1 cellular context compared by ENCODE assay signal in the genomic region with DNA sequence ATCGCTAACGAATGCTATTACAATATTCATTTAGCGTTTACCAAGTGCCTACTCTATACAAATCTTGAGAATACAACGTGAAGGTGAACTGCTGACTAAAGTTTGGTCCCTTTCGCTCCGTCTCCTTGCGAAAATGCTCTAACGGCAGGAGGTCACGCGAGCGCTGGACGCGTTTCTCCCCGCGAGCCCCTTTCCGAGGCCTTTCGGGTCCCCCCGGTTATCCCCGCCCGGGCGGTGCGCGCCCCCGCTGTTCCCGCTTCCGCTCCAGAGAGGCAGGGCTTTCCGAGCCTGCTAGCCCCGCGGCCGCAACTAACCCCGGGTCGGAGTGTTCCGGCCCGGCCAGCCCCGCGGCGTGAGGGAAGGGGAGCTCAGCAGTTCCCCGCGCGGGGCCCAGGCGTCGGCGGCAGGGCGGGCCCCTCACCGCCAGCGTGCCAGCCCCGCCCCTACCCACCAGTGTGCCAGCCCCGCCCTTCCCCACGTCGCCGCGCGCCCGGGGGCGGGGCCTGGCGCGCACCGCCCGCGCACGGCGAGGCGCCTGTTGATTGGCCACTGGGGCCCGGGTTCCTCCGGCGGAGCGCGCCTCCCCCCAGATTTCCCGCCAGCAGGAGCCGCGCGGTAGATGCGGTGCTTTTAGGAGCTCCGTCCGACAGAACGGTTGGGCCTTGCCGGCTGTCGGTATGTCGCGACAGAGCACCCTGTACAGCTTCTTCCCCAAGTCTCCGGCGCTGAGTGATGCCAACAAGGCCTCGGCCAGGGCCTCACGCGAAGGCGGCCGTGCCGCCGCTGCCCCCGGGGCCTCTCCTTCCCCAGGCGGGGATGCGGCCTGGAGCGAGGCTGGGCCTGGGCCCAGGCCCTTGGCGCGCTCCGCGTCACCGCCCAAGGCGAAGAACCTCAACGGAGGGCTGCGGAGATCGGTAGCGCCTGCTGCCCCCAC.
TF ChIP-seq lines count a peak whose summit lies in the region.

A gene with protein sequence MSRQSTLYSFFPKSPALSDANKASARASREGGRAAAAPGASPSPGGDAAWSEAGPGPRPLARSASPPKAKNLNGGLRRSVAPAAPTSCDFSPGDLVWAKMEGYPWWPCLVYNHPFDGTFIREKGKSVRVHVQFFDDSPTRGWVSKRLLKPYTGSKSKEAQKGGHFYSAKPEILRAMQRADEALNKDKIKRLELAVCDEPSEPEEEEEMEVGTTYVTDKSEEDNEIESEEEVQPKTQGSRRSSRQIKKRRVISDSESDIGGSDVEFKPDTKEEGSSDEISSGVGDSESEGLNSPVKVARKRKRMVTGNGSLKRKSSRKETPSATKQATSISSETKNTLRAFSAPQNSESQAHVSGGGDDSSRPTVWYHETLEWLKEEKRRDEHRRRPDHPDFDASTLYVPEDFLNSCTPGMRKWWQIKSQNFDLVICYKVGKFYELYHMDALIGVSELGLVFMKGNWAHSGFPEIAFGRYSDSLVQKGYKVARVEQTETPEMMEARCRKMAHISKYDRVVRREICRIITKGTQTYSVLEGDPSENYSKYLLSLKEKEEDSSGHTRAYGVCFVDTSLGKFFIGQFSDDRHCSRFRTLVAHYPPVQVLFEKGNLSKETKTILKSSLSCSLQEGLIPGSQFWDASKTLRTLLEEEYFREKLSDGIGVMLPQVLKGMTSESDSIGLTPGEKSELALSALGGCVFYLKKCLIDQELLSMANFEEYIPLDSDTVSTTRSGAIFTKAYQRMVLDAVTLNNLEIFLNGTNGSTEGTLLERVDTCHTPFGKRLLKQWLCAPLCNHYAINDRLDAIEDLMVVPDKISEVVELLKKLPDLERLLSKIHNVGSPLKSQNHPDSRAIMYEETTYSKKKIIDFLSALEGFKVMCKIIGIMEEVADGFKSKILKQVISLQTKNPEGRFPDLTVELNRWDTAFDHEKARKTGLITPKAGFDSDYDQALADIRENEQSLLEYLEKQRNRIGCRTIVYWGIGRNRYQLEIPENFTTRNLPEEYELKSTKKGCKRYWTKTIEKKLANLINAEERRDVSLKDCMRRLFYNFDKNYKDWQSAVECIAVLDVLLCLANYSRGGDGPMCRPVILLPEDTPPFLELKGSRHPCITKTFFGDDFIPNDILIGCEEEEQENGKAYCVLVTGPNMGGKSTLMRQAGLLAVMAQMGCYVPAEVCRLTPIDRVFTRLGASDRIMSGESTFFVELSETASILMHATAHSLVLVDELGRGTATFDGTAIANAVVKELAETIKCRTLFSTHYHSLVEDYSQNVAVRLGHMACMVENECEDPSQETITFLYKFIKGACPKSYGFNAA (N-terminal part only) (plus strand): TSS at position 589 of the 934 bp plus-strand sequence. CDS start 89 bp downstream, at position 678.

TF ChIP-seq in K562, 482 proteins besides CTCF, POLR2A, EP300 and RAD21 (continued from another document):
- TF ChIP-seq FOXO4 (CRISPR knock-in tag; IDR thresholded peaks at IDR 0.05): 0 out of 2 replicates have a peak, but pooled peaks have one; percentile 62
- peak; percentile 52; the same call in 1 of the 2 replicates for TF ChIP-seq SMAD3 (CRISPR knock-in tag; conservative IDR thresholded peaks at IDR 0.05)
- TF ChIP-seq SIN3A (IDR thresholded peaks at IDR 0.05; ENCODE audit: borderline replicate concordance in 2 of 2, control insufficient read depth in 1 of 2, low read depth in 2 of 2, low read length in 2 of 2): peak; percentile 28 to 73; a peak in 2 of 4 replicates
- TF ChIP-seq NFRKB (IDR thresholded peaks at IDR 0.05; ENCODE audit: low read depth): 0 out of 2 replicates have a peak, but pooled peaks have one; percentile 13
- peak; percentile 83 for TF ChIP-seq RBBP5 (IDR thresholded peaks at IDR 0.05; ENCODE audit: borderline replicate concordance, insufficient read depth, low read length, poor library complexity, severe bottlenecking)
- peak; percentile 59; the same call in 1 of the 2 replicates for TF ChIP-seq ELF1 (tag; IDR thresholded peaks at IDR 0.05)
- peak; percentile 92 for TF ChIP-seq GATAD2B (IDR thresholded peaks at IDR 0.05; ENCODE audit: borderline replicate concordance)
- peak; percentile 44; the same call in 1 of the 2 replicates for TF ChIP-seq KAT7 (CRISPR knock-in tag; IDR thresholded peaks at IDR 0.05; ENCODE audit: borderline replicate concordance)
- TF ChIP-seq POLR2AphosphoS2 (IDR thresholded peaks at IDR 0.05; ENCODE audit: low read length): no peak
- TF ChIP-seq ZNF324 (CRISPR knock-in tag; IDR thresholded peaks at IDR 0.05): no peak
- 0 out of 2 replicates have a peak, but pooled peaks have one; percentile 39 for TF ChIP-seq PRMT5 (CRISPR knock-in tag; IDR thresholded peaks at IDR 0.05)
- TF ChIP-seq, protein P1, sequence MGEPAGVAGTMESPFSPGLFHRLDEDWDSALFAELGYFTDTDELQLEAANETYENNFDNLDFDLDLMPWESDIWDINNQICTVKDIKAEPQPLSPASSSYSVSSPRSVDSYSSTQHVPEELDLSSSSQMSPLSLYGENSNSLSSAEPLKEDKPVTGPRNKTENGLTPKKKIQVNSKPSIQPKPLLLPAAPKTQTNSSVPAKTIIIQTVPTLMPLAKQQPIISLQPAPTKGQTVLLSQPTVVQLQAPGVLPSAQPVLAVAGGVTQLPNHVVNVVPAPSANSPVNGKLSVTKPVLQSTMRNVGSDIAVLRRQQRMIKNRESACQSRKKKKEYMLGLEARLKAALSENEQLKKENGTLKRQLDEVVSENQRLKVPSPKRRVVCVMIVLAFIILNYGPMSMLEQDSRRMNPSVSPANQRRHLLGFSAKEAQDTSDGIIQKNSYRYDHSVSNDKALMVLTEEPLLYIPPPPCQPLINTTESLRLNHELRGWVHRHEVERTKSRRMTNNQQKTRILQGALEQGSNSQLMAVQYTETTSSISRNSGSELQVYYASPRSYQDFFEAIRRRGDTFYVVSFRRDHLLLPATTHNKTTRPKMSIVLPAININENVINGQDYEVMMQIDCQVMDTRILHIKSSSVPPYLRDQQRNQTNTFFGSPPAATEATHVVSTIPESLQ (CRISPR knock-in tag; IDR thresholded peaks at IDR 0.05): peak; percentile 87; the same call in 1 of the 2 replicates
- TF ChIP-seq KLF10 (CRISPR knock-in tag; IDR thresholded peaks at IDR 0.05): no peak
- TF ChIP-seq GABPA (tag; conservative IDR thresholded peaks at IDR 0.05; ENCODE audit: low read depth): peak; percentile 75
- no peak for TF ChIP-seq NCOA1 (IDR thresholded peaks at IDR 0.05; ENCODE audit: low read depth)
TF ChIP-seq in K562: peak in this region for 123.
